8 cellular contexts compared by ENCODE assay signal in the genomic region with DNA sequence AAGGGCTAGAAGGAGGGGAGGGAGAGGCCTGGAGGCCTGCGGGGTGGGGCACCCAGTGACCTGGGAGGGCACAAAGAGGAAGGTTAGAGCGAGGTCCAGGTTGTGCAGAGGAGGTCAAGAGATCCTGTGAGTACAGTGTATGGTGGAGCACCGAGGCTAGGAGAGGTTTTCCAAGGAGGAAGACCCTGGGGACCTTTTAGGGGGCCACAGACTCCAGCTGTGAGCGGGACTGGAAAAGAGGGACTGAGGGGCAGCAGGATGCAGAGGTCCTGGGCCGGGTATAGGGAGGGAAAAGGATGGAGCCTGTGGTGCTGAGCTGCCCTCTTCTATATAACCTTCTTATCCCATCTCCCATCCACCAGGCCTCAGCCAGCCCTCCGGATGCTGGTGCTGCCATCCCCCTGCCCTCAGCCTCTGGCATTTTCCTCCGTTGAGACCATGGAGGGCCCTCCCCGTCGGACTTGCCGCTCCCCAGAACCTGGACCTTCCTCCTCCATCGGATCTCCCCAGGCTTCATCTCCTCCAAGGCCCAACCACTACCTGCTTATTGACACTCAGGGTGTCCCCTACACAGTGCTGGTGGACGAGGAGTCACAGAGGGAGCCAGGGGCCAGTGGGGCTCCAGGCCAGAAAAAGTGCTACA. TPM values are rescaled to one million over a fixed set of nuclear protein-coding genes. Genes with fewer than 3 reads are reported as not detected.
A peak's percentile ranks its signal among the peaks of the same experiment; 100 is the strongest.
DNase-seq lines count a peak whose midpoint lies in the region; ATAC-seq, FAIRE-seq and TF ChIP-seq lines count a peak whose summit lies in the region.

No MANE protein-coding gene starts in this region.

- peaks cover 41% of the 10 kb centered on the region for H3K4me1 ChIP-seq in astrocyte (ENCODE audit: insufficient read depth, low read length)
- H3K4me1 ChIP-seq in testis = peaks cover 30% of the 10 kb centered on the region

- TF ChIP-seq CTCF in astrocyte (IDR thresholded peaks at IDR 0.05; ENCODE audit: insufficient read depth, low read depth, low read length) (no peak), testis (IDR thresholded peaks at IDR 0.05) (no peak)

- 43 to 50% methylated on average over 12 of the region's 12 CpGs for WGBS in testis, 2 donors

- H3K9me3 ChIP-seq in astrocyte (ENCODE audit: insufficient read depth, low read depth, low read length) (no peaks in the 10 kb centered on the region), testis (no peaks in the 10 kb centered on the region)

- POLR2A ChIA-PET in activated CD4-positive, alpha-beta T cell treated with anti-CD3 and anti-CD28 coated beads for 36 hours (lab: Charles Lee) = no interaction called here

- DNase-seq in activated CD4-positive, alpha-beta T cell treated with anti-CD3 and anti-CD28 coated beads for 36 hours = no peak
- DNase-seq in activated CD4-positive, alpha-beta T cell treated with anti-CD3 and anti-CD28 coated beads, Interleukin-2, amount 50 U/mL, for 1 hour = no peak
- no peak for DNase-seq in astrocyte (ENCODE audit: low read depth)
- no peak for DNase-seq in testis
- DNase-seq in ACHN = no peak
- no peak for DNase-seq in amygdala (lab: John Stamatoyannopoulos, UW)
- DNase-seq in cerebellar nuclear complex (lab: John Stamatoyannopoulos, UW) = no peak

- intact Hi-C loops in activated CD4-positive, alpha-beta T cell treated with anti-CD3 and anti-CD28 coated beads for 36 hours (cut with DNase I, micrococcal nuclease) = loop anchor here (5.0 kb wide), 6 partner anchors 37 to 1182 kb away; partner anchors contain the start of genes PPP6R1 (in 2 of the 2), KMT5C (in 1 of the 2), LENG9 (in 1 of the 2) and PPP1R12C (in 1 of the 2)
- intact Hi-C loops in testis (cut with DNase I; ENCODE audit: low total_unique reads) = no loop called here

- H3K4me3 Mint-ChIP-seq in activated CD4-positive, alpha-beta T cell treated with anti-CD3 and anti-CD28 coated beads for 36 hours = peak overlapping the region; percentile 93
- peak overlapping the region; percentile 97 for H3K4me3 Mint-ChIP-seq in astrocyte (ENCODE audit: unreplicated experiment)

- CTCF ChIA-PET in activated CD4-positive, alpha-beta T cell treated with anti-CD3 and anti-CD28 coated beads for 36 hours (lab: Charles Lee) = interaction anchor here (1.5 kb wide), 1 partner anchor 9 kb away, joined by 3 read pairs; no protein-coding TSS in a partner anchor

- peaks cover 44% of the 10 kb centered on the region for H3K4me1 Mint-ChIP-seq in activated CD4-positive, alpha-beta T cell treated with anti-CD3 and anti-CD28 coated beads for 36 hours
- H3K4me1 Mint-ChIP-seq in astrocyte (ENCODE audit: low read depth, unreplicated experiment) = peaks cover 15% of the 10 kb centered on the region

- H3K79me2 ChIP-seq in astrocyte (ENCODE audit: insufficient read depth, low read length) = peaks cover 48% of the 10 kb centered on the region

- in situ Hi-C loops in ACHN (cut with HindIII; ENCODE audit: low pct_ligation_motif_present, low pct_unique_long_range_greater_than_20kb, low sequenced_read_pairs) = no loop called here

- H3K27me3 ChIP-seq in astrocyte (ENCODE audit: insufficient read depth, low read length) = no peaks in the 10 kb centered on the region
- H3K27me3 ChIP-seq in layer of hippocampus (ENCODE audit: control insufficient read depth, insufficient read depth, low read length) = no peaks in the 10 kb centered on the region
- H3K27me3 ChIP-seq in testis = no peaks in the 10 kb centered on the region

- no peak overlapping the region for H2AFZ ChIP-seq in astrocyte (ENCODE audit: low read depth, low read length)

- H3K9ac ChIP-seq in astrocyte (ENCODE audit: low read length) = peak overlapping the region; percentile 92

- H3K27ac ChIP-seq in astrocyte (ENCODE audit: low read depth, low read length) (peak overlapping the region; percentile 41), layer of hippocampus (ENCODE audit: low read depth, low read length) (peak overlapping the region; percentile 77), testis (peak overlapping the region; percentile 89 to 93)

- ATAC-seq in activated CD4-positive, alpha-beta T cell treated with anti-CD3 and anti-CD28 coated beads for 36 hours = no peak

- H3K36me3 ChIP-seq in astrocyte (ENCODE audit: insufficient read depth, low read length) (peaks cover 9% of the 10 kb centered on the region), testis (ENCODE audit: low read depth, missing control alignments) (no peaks in the 10 kb centered on the region)

- H3K27ac Mint-ChIP-seq in activated CD4-positive, alpha-beta T cell treated with anti-CD3 and anti-CD28 coated beads for 36 hours = peak overlapping the region; percentile 91
- H3K27ac Mint-ChIP-seq in astrocyte (ENCODE audit: unreplicated experiment) = peak overlapping the region; percentile 94

- no peaks in the 10 kb centered on the region for H3K9me3 Mint-ChIP-seq in activated CD4-positive, alpha-beta T cell treated with anti-CD3 and anti-CD28 coated beads for 36 hours (ENCODE audit: low read depth)
- H3K9me3 Mint-ChIP-seq in astrocyte (ENCODE audit: unreplicated experiment) = no peaks in the 10 kb centered on the region

- peaks cover 21% of the 10 kb centered on the region for H4K20me1 ChIP-seq in astrocyte (ENCODE audit: insufficient read depth, low read length)

- no peak for TF ChIP-seq POLR2A in testis (IDR thresholded peaks at IDR 0.05)

- H3K36me3 Mint-ChIP-seq in activated CD4-positive, alpha-beta T cell treated with anti-CD3 and anti-CD28 coated beads for 36 hours (ENCODE audit: low read depth) = peaks cover 42% of the 10 kb centered on the region
- H3K36me3 Mint-ChIP-seq in astrocyte (ENCODE audit: low read depth, unreplicated experiment) = peaks cover 5% of the 10 kb centered on the region

- no peaks in the 10 kb centered on the region for H3K27me3 Mint-ChIP-seq in activated CD4-positive, alpha-beta T cell treated with anti-CD3 and anti-CD28 coated beads for 36 hours
- no peaks in the 10 kb centered on the region for H3K27me3 Mint-ChIP-seq in astrocyte (ENCODE audit: low read depth, unreplicated experiment)

- H3K4me3 ChIP-seq in astrocyte (ENCODE audit: insufficient read depth, low read depth, low read length) (peak overlapping the region; percentile 87), testis (peak overlapping the region; percentile 95 to 96)

- FAIRE-seq in astrocyte (lab: Jason Lieb, UNC) = no peak

- H3K4me2 ChIP-seq in astrocyte (ENCODE audit: low read length) = peak overlapping the region; percentile 100

RNA-seq across cellular contexts. Expression of gene ZNF581, which starts 0.9 kb away (rescaled TPM):
- 10 to 100 TPM; 18.9 to 26.9 TPM for total RNA-seq in activated CD4-positive, alpha-beta T cell treated with anti-CD3 and anti-CD28 coated beads for 36 hours
- total RNA-seq in astrocyte (28.4 and 30.0 TPM in 2 replicates), testis (10 to 100 TPM; 17.3 to 31.2 TPM)
- 18.4 TPM for polyA plus RNA-seq in testis (ENCODE audit: insufficient read depth, low read depth, low replicate concordance)

RNA-seq across cellular contexts. Expression of gene ZNF580, which starts 3.5 kb away (rescaled TPM):
- total RNA-seq in activated CD4-positive, alpha-beta T cell treated with anti-CD3 and anti-CD28 coated beads for 36 hours = 10 to 100 TPM; 24.2 to 35.6 TPM
- 35.8 and 36.6 TPM in 2 replicates for total RNA-seq in astrocyte
- total RNA-seq in testis = 10 to 100 TPM; 37.6 to 38.0 TPM
- polyA plus RNA-seq in testis (ENCODE audit: insufficient read depth, low read depth, low replicate concordance) = 21.7 TPM

RNA-seq across cellular contexts. Expression of gene CCDC106, which starts 3.7 kb away (rescaled TPM):
- 1 to 10 TPM; 6.2 to 6.3 TPM for total RNA-seq in activated CD4-positive, alpha-beta T cell treated with anti-CD3 and anti-CD28 coated beads for 36 hours
- total RNA-seq in astrocyte = 12.2 and 12.8 TPM in 2 replicates
- 10 to 100 TPM; 57.0 to 84.9 TPM for total RNA-seq in testis
- 34.5 TPM for polyA plus RNA-seq in testis (ENCODE audit: insufficient read depth, low read depth, low replicate concordance)

RNA-seq across cellular contexts. Expression of gene U2AF2, which starts 10.5 kb away (rescaled TPM):
- 100 to 1,000 TPM; 252 to 292 TPM for total RNA-seq in activated CD4-positive, alpha-beta T cell treated with anti-CD3 and anti-CD28 coated beads for 36 hours
- total RNA-seq in astrocyte (183 and 194 TPM in 2 replicates), testis (100 to 1,000 TPM; 264 to 281 TPM)
- polyA plus RNA-seq in testis (ENCODE audit: insufficient read depth, low read depth, low replicate concordance) = 163 TPM

RNA-seq across cellular contexts. Expression of gene ZNF784, which starts 19.9 kb away (rescaled TPM):
- total RNA-seq in activated CD4-positive, alpha-beta T cell treated with anti-CD3 and anti-CD28 coated beads for 36 hours = 1 to 10 TPM; 3.2 to 4.3 TPM
- total RNA-seq in astrocyte (5.0 and 5.3 TPM in 2 replicates), testis (10 to 100 TPM; 10.3 to 13.0 TPM)
- 6.6 TPM for polyA plus RNA-seq in testis (ENCODE audit: insufficient read depth, low read depth, low replicate concordance)

Comparison
In these comparisons a context has a peak if more than half of its experiments do, and no peak if none do; other contexts are left out.
1. H3K27ac ChIP-seq: peak in every context shown above with its lines; median percentile 91 in testis; 77 in layer of hippocampus; 41 in astrocyte.